ENCODE assay signal across 31 cellular contexts in genomic region chr1:17735791-17736190, GRCh38. TPM values are rescaled to one million over a fixed set of nuclear protein-coding genes. Genes with fewer than 3 reads are reported as not detected.
"Had no signal": no experiment of that assay in that cellular context is flagged by ENCODE, and none has a peak within 500 bp of the region (broad histone marks: within the 10 kb centered on the region; RNA-seq: fewer than 3 reads in every experiment).

No MANE protein-coding gene starts in this region.

- H3K4me3 ChIP-seq: adrenal gland, SK-N-MC had no signal

- H3K9me3 ChIP-seq: adrenal gland had no signal

- ATAC-seq: activated CD4-positive, CD25-positive, alpha-beta regulatory T cell treated with anti-CD3 and anti-CD28 coated beads, Interleukin-2, amount 50 U/mL, for 24 hours; activated CD8-positive, alpha-beta T cell treated with anti-CD3 and anti-CD28 coated beads, Interleukin-2, amount 10 ng/mL, durations not matched to agents 7 days and 5 days; Panc1; Right ventricle myocardium inferior had no signal

- H3K36me3 ChIP-seq: adrenal gland had no signal

- H3K27ac ChIP-seq: adrenal gland, SK-N-MC, VCaP had no signal

- DNase-seq: activated CD4-positive, alpha-beta T cell treated with anti-CD3 and anti-CD28 coated beads for 4 hours; activated CD4-positive, alpha-beta T cell treated with anti-CD3 and anti-CD28 coated beads, Interleukin-2, amount 50 U/mL, for 4 hours; activated CD8-positive, alpha-beta memory T cell treated with anti-CD3 and anti-CD28 coated beads, Interleukin-2, amount 50 U/mL, for 48 hours; activated CD8-positive, alpha-beta T cell treated with anti-CD3 and anti-CD28 coated beads, Interleukin-2, amount 10 ng/mL, durations not matched to agents 7 days and 5 days; activated naive CD4-positive, alpha-beta T cell treated with anti-CD3 and anti-CD28 coated beads, Interleukin-2, amount 50 U/mL, for 16 hours; activated naive CD8-positive, alpha-beta T cell treated with anti-CD3 and anti-CD28 coated beads, Interleukin-2, amount 10 ng/mL, durations not matched to agents 7 days and 5 days; activated T-cell treated with anti-CD3 and anti-CD28 coated beads, Interleukin-2, amount 50 U/mL, for 1 hour; adrenal gland; anterior cingulate cortex; KG1; NCI-H1092; NCI-H1417; NCI-H1694; NCI-H2029; NCI-H2107; NCI-H2171 treated with DMSO at 0.1 percent for 48 hours; NCI-H226; NCI-H510A treated with DMSO at 0.1 percent for 48 hours; NCI-H69; OCI-M1; RPMI8226; T-helper 1 cell had no signal

- H3K4me1 ChIP-seq: adrenal gland had no signal

RNA-seq across cellular contexts. Expression of gene ACTL8, which starts 19.3 kb away (rescaled TPM):
- total RNA-seq: activated CD8-positive, alpha-beta T cell treated with anti-CD3 and anti-CD28 coated beads, Interleukin-2, amount 10 ng/mL, durations not matched to agents 7 days and 5 days; activated naive CD8-positive, alpha-beta T cell treated with anti-CD3 and anti-CD28 coated beads, Interleukin-2, amount 10 ng/mL, durations not matched to agents 7 days and 5 days; adrenal gland; cardiac septum; cerebellum; LHCN-M2; Right ventricle myocardium inferior; T-helper 2 cell treated with Interferon-gamma antibody and Interleukin-4, amounts not matched to agents 100 ng/mL and 5 ng/mL, for 36 hours had no signal
- polyA plus RNA-seq: adrenal gland had no signal
